ENCODE assay signal across 15 cellular contexts in the genomic region with DNA sequence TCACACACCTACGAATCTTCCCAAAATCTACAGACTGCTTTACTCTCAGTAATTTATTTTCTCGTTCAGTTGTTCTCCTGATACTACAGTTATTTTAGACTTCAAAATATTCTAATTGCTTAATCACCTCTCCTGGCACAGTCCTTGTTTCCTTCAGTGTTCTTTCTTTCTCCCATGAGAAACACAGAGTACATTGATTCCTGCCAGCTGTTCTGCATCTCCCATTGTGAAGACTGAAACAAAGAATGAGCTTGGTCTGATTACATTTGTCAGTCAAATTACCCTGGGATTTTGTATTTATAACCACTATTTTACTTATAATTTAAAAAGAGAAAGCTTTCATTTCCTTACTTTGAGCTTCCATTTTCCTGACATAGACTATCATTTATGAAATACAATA.
A peak's percentile ranks its signal among the peaks of the same experiment; 100 is the strongest.
DNase-seq lines count a peak whose midpoint lies in the region; ATAC-seq and TF ChIP-seq lines count a peak whose summit lies in the region.
"Had no signal": no experiment of that assay in that cellular context is flagged by ENCODE, and none has a peak within 500 bp of the region (broad histone marks: within the 10 kb centered on the region; RNA-seq: fewer than 3 reads in every experiment).

No MANE protein-coding gene starts in this region.

- H3F3A ChIP-seq in DOHH2 (ENCODE audit: control insufficient read depth, insufficient read depth) (peaks cover 56% of the 10 kb centered on the region), neural progenitor cell (ENCODE audit: low read depth) (peaks cover 4% of the 10 kb centered on the region)

- H3K27ac Mint-ChIP-seq in neural progenitor cell: no peak overlapping the region
- no peak overlapping the region for H3K27ac Mint-ChIP-seq in type B pancreatic cell
- H3K27ac Mint-ChIP-seq: natural killer cell had no signal

- H3K4me1 Mint-ChIP-seq in neural progenitor cell (peaks cover 5% of the 10 kb centered on the region), type B pancreatic cell (ENCODE audit: unreplicated experiment) (peaks cover 20% of the 10 kb centered on the region)

- H4K20me1 ChIP-seq in DOHH2 (ENCODE audit: control insufficient read depth, insufficient read depth, low read depth, low read length) (no peaks in the 10 kb centered on the region), fibroblast of lung (ENCODE audit: control insufficient read depth, extremely low read depth, insufficient read depth, low read length) (no peaks in the 10 kb centered on the region), neural progenitor cell (ENCODE audit: low read depth) (no peaks in the 10 kb centered on the region)

- intact Hi-C loops in prostate gland (cut with DNase I): no loop called here

- no peak for ATAC-seq in GM18907 (IDR thresholded peaks at IDR 0.05; ENCODE audit: unreplicated experiment)
- ATAC-seq: natural killer cell had no signal

- DNase-seq in NCI-H2171 treated with DMSO at 0.1 percent for 48 hours (lab: John Stamatoyannopoulos, UW) (peak; percentile 77), fibroblast of lung (ENCODE audit: low read depth in 2 of 2) (peak; percentile 23 to 76), neural progenitor cell (ENCODE audit: low spot score) (peak; percentile 20), CD1c-positive myeloid dendritic cell (ENCODE audit: extremely low spot score) (no peak), prostate gland (ENCODE audit: low spot score) (no peak), type B pancreatic cell (ENCODE audit: extremely low spot score, unreplicated experiment) (no peak)
- DNase-seq: activated gamma-delta T cell treated with Interleukin-2 at 50 U/mL for 16 hours, natural killer cell, OCI-M1, WERI-Rb-1 had no signal

- H3K4me1 ChIP-seq in DOHH2 (ENCODE audit: control insufficient read depth, low read length) (peaks cover 96% of the 10 kb centered on the region), fibroblast of lung (ENCODE audit: control insufficient read depth, extremely low read depth, insufficient read depth, low read length) (no peaks in the 10 kb centered on the region), neural progenitor cell (peaks cover 19% of the 10 kb centered on the region), prostate gland (replicated peaks) (no peaks in the 10 kb centered on the region)

- peaks cover 38% of the 10 kb centered on the region for H3K36me3 ChIP-seq in DOHH2 (ENCODE audit: control insufficient read depth, low read length)
- H3K36me3 ChIP-seq in fibroblast of lung (ENCODE audit: control insufficient read depth, insufficient read depth, low read length): no peaks in the 10 kb centered on the region
- H3K36me3 ChIP-seq in neural progenitor cell: no peaks in the 10 kb centered on the region
- H3K36me3 ChIP-seq in prostate gland: no peaks in the 10 kb centered on the region
- H3K36me3 ChIP-seq: WERI-Rb-1 had no signal

- H2AFZ ChIP-seq in fibroblast of lung (ENCODE audit: low read length) (no peak overlapping the region), neural progenitor cell (replicated peaks) (no peak overlapping the region)
- H2AFZ ChIP-seq: hepatocyte had no signal

- H3K27ac ChIP-seq in DOHH2 (ENCODE audit: low read depth, low read length): peak overlapping the region; percentile 95
- no peak overlapping the region for H3K27ac ChIP-seq in fibroblast of lung (ENCODE audit: insufficient read depth, low read length)
- H3K27ac ChIP-seq in neural progenitor cell: peak overlapping the region; percentile 65
- no peak overlapping the region for H3K27ac ChIP-seq in prostate gland
- H3K27ac ChIP-seq: hepatocyte, WERI-Rb-1 had no signal

- no peak for TF ChIP-seq CTCF in DOHH2 (IDR thresholded peaks at IDR 0.05; ENCODE audit: low read depth, low read length, poor library complexity, severe bottlenecking)
- TF ChIP-seq CTCF in fibroblast of lung (conservative IDR thresholded peaks at IDR 0.05 in 1 of 2, IDR thresholded peaks at IDR 0.05 in 1 of 2; ENCODE audit: low read depth in 1 of 2, low read length in 2 of 2): no peak
- no peak for TF ChIP-seq CTCF in neural progenitor cell (IDR thresholded peaks at IDR 0.05)
- no peak for TF ChIP-seq CTCF in prostate gland (IDR thresholded peaks at IDR 0.05)
- no peak for TF ChIP-seq CTCF in type B pancreatic cell (conservative IDR thresholded peaks at IDR 0.05)

- no peaks in the 10 kb centered on the region for H3K36me3 Mint-ChIP-seq in neural progenitor cell
- no peaks in the 10 kb centered on the region for H3K36me3 Mint-ChIP-seq in type B pancreatic cell
- H3K36me3 Mint-ChIP-seq: brain, natural killer cell had no signal

- no peak for TF ChIP-seq POLR2A in prostate gland (IDR thresholded peaks at IDR 0.05)

- H3K4me3 Mint-ChIP-seq in neural progenitor cell (no peak overlapping the region), type B pancreatic cell (no peak overlapping the region)
- H3K4me3 Mint-ChIP-seq: brain, natural killer cell had no signal

- H3K9me3 ChIP-seq in DOHH2 (ENCODE audit: control insufficient read depth, insufficient read depth, low read length) (peaks cover 11% of the 10 kb centered on the region; the same call in 1 of the 2 replicates), fibroblast of lung (ENCODE audit: control insufficient read depth, insufficient read depth, low read depth, low read length) (no peaks in the 10 kb centered on the region), neural progenitor cell (ENCODE audit: low read depth) (peaks cover 2% of the 10 kb centered on the region), prostate gland (no peaks in the 10 kb centered on the region)

- H3K79me2 ChIP-seq in DOHH2 (ENCODE audit: control insufficient read depth, low read length): peaks cover 93% of the 10 kb centered on the region
- H3K79me2 ChIP-seq in fibroblast of lung (ENCODE audit: control insufficient read depth, insufficient read depth, low read length): no peaks in the 10 kb centered on the region
- H3K79me2 ChIP-seq in neural progenitor cell (ENCODE audit: low read depth): no peaks in the 10 kb centered on the region
- H3K79me2 ChIP-seq: hepatocyte had no signal

- H3K4me3 ChIP-seq in DOHH2 (ENCODE audit: low read length): peak overlapping the region; percentile 79
- no peak overlapping the region for H3K4me3 ChIP-seq in fibroblast of lung (replicated peaks in 1 of 4; ENCODE audit: control extremely low read depth in 1 of 4, insufficient read depth in 1 of 4, low read depth in 3 of 4, low read length in 4 of 4)
- no peak overlapping the region for H3K4me3 ChIP-seq in neural progenitor cell
- H3K4me3 ChIP-seq in prostate gland: no peak overlapping the region
- H3K4me3 ChIP-seq: hepatocyte, smooth muscle cell had no signal

- WGBS in prostate gland: 17% methylated on average over 2 of the region's 2 CpGs

- peaks cover 2% of the 10 kb centered on the region for H3K27me3 Mint-ChIP-seq in neural progenitor cell (ENCODE audit: insufficient read depth, low read depth)
- H3K27me3 Mint-ChIP-seq in type B pancreatic cell: no peaks in the 10 kb centered on the region

- H3K27me3 ChIP-seq in DOHH2 (ENCODE audit: control insufficient read depth, low read length) (no peaks in the 10 kb centered on the region), fibroblast of lung (ENCODE audit: control insufficient read depth, insufficient read depth, low read length) (no peaks in the 10 kb centered on the region), neural progenitor cell (no peaks in the 10 kb centered on the region), prostate gland (replicated peaks; ENCODE audit: insufficient read depth) (no peaks in the 10 kb centered on the region)
- H3K27me3 ChIP-seq: hepatocyte had no signal

- H3K9ac ChIP-seq in fibroblast of lung (ENCODE audit: insufficient read depth, low read length): no peak overlapping the region
- no peak overlapping the region for H3K9ac ChIP-seq in neural progenitor cell

- peak overlapping the region; percentile 82 for H3K4me2 ChIP-seq in DOHH2 (ENCODE audit: low read length)
- no peak overlapping the region for H3K4me2 ChIP-seq in fibroblast of lung (ENCODE audit: extremely low read depth, insufficient read depth, low read length)
- H3K4me2 ChIP-seq in neural progenitor cell: peak overlapping the region; percentile 27
- H3K4me2 ChIP-seq: hepatocyte, smooth muscle cell had no signal

- H3K9me2 ChIP-seq in DOHH2 (replicated peaks; ENCODE audit: control insufficient read depth, low read length): no peaks in the 10 kb centered on the region

- H3K9me3 Mint-ChIP-seq in neural progenitor cell (peaks cover 4% of the 10 kb centered on the region), type B pancreatic cell (no peaks in the 10 kb centered on the region)
- H3K9me3 Mint-ChIP-seq: natural killer cell had no signal

Comparison
In these comparisons a context has a peak if more than half of its experiments do, and no peak if none do; other contexts are left out.
1. H3K27ac ChIP-seq: peak in DOHH2 (single experiment) and neural progenitor cell (single experiment); none in fibroblast of lung (single experiment) and prostate gland (0 of 2).
2. DNase-seq: peak in NCI-H2171 treated with DMSO at 0.1 percent for 48 hours (single experiment), fibroblast of lung (2 of 2) and neural progenitor cell (single experiment); none in CD1c-positive myeloid dendritic cell (single experiment), prostate gland (single experiment) and type B pancreatic cell (single experiment).